Comparison of ENCODE assay signal across 8 cellular contexts in genomic region chr1:161225178-161225533, GRCh38. TPM values are rescaled to one million over a fixed set of nuclear protein-coding genes. Genes with fewer than 3 reads are reported as not detected.
DNase-seq lines count a peak whose midpoint lies in the region; ATAC-seq and TF ChIP-seq lines count a peak whose summit lies in the region.

No MANE protein-coding gene starts in this region.

- CTCF ChIA-PET in activated B cell treated with CpG ODN at 0.5 μM for 24 hours (lab: Charles Lee), result interaction anchor here (0.7 to 2.4 kb wide), 19 partner anchors 15 to 175 kb away, joined by 3 to 27 read pairs (median 8); partner anchors contain the start of genes ADAMTS4, NDUFS2, PPOX and SDHC

- TF ChIP-seq CTCF in activated B cell treated with CpG ODN at 0.5 μM for 24 hours (IDR thresholded peaks at IDR 0.05) (no peak), stomach (IDR thresholded peaks at IDR 0.05) (no peak)

- no peaks in the 10 kb centered on the region for H3K27me3 ChIP-seq in layer of hippocampus (ENCODE audit: control insufficient read depth, insufficient read depth, low read length)
- H3K27me3 ChIP-seq in stomach, result no peaks in the 10 kb centered on the region

- ATAC-seq in activated B cell treated with CpG ODN at 0.5 μM for 24 hours (ENCODE audit: low read depth), result no peak

- peaks cover 16 to 42% (median 29%) of the 10 kb centered on the region in 4 donors for H3K4me1 ChIP-seq in stomach

- POLR2A ChIA-PET in activated B cell treated with CpG ODN at 0.5 μM for 24 hours (lab: Charles Lee), result interaction anchor here (0.6 to 3.2 kb wide), 18 partner anchors 11 to 482 kb away, joined by 3 to 43 read pairs (median 6); partner anchors contain the start of genes ARHGAP30, B4GALT3, DEDD and FCRLA

- intact Hi-C loops in activated B cell treated with CpG ODN at 0.5 μM for 24 hours (cut with micrococcal nuclease), result loop anchor here (1.0 to 2.0 kb wide), 8 partner anchors 15 to 89 kb away; partner anchors contain the start of genes B4GALT3, NDUFS2, SDHC and USP21
- intact Hi-C loops in stomach (cut with DNase I; ENCODE audit: low total_unique reads), result loop anchor here (5.0 kb wide), 1 partner anchor 157 kb away; no protein-coding TSS in a partner anchor

- DNase-seq in NOMO-1 treated with DMSO at 0.1 percent for 48 hours (lab: John Stamatoyannopoulos, UW; ENCODE audit: unreplicated experiment) (peak; percentile 59), NOMO-1 (lab: John Stamatoyannopoulos, UW; ENCODE audit: unreplicated experiment in 2 of 2) (no peak), activated B cell treated with CpG ODN at 0.5 μM for 24 hours (no peak), stomach (no peak), NCI-H2081 treated with DMSO at 0.1 percent for 48 hours (lab: John Stamatoyannopoulos, UW) (no peak), middle frontal gyrus (ENCODE audit: extremely low spot score, low spot score) (no peak), NCI-H510A (lab: John Stamatoyannopoulos, UW) (no peak)

- H3K4me1 Mint-ChIP-seq in activated B cell treated with CpG ODN at 0.5 μM for 24 hours, result peaks cover 29% of the 10 kb centered on the region

- WGBS in stomach, 5 donors, result 67 to 78% (median 74%) methylated on average over 7 of the region's 7 CpGs

- no peak overlapping the region for H3K4me3 ChIP-seq in stomach

- no peak for TF ChIP-seq EP300 in stomach (IDR thresholded peaks at IDR 0.05)

- H3K27ac ChIP-seq in layer of hippocampus (ENCODE audit: low read depth, low read length), result peak overlapping the region; percentile 9
- H3K27ac ChIP-seq in stomach, result peak overlapping the region in 4 of 5 donors; percentile 54 to 79 (median 74)

- H3K27me3 Mint-ChIP-seq in activated B cell treated with CpG ODN at 0.5 μM for 24 hours, result peaks cover 28% of the 10 kb centered on the region

- H3K36me3 ChIP-seq in stomach, result peaks cover 20 to 27% (median 22%) of the 10 kb centered on the region in 4 donors

- peak overlapping the region; percentile 99 for H3K4me3 Mint-ChIP-seq in activated B cell treated with CpG ODN at 0.5 μM for 24 hours

- H3K27ac Mint-ChIP-seq in activated B cell treated with CpG ODN at 0.5 μM for 24 hours, result peak overlapping the region; percentile 93

- H3K36me3 Mint-ChIP-seq in activated B cell treated with CpG ODN at 0.5 μM for 24 hours (ENCODE audit: low read depth), result peaks cover 24% of the 10 kb centered on the region

- TF ChIP-seq POLR2A in stomach (IDR thresholded peaks at IDR 0.05), result no peak

- no peaks in the 10 kb centered on the region for H3K9me3 Mint-ChIP-seq in activated B cell treated with CpG ODN at 0.5 μM for 24 hours

- H3K9me3 ChIP-seq in stomach, result no peaks in the 10 kb centered on the region

RNA-seq across cellular contexts. Expression of gene TOMM40L, which starts 0.7 kb away (rescaled TPM):
- total RNA-seq in activated B cell treated with CpG ODN at 0.5 μM for 24 hours (11.7 and 12.4 TPM in 2 replicates), stomach (1 to 10 TPM in 4 of 5 donors, under 1 TPM in 1; 0.58 to 7.3 (median 5.8) TPM)
- 1 to 10 TPM; 7.9 to 9.9 (median 9.8) TPM for polyA plus RNA-seq in stomach

RNA-seq across cellular contexts. Expression of gene APOA2, which starts 1.7 kb away (rescaled TPM):
- total RNA-seq in activated B cell treated with CpG ODN at 0.5 μM for 24 hours (not detected in 2 replicates), stomach (1 to 10 TPM in 1 of 5 donors, not detected in 4; 5.3 TPM)
- polyA plus RNA-seq in stomach, result not detected

RNA-seq across cellular contexts. Expression of gene FCER1G, which starts 10.1 kb away (rescaled TPM):
- total RNA-seq in activated B cell treated with CpG ODN at 0.5 μM for 24 hours, result 0.60 and 0.69 TPM in 2 replicates
- 10 to 100 TPM in 2 of 5 donors, 1 to 10 TPM in 2, not detected in 1; 1.4 to 27.0 (median 7.4) TPM for total RNA-seq in stomach
- polyA plus RNA-seq in stomach, result 100 to 1,000 TPM in 1 of 3 donors, 10 to 100 TPM in 2; 35.4 to 101 (median 50.6) TPM

RNA-seq across cellular contexts. Expression of gene NR1I3, which starts 12.8 kb away (rescaled TPM):
- total RNA-seq in activated B cell treated with CpG ODN at 0.5 μM for 24 hours (0.15 TPM in 1 of 2 replicates, not detected in the other), stomach (under 1 TPM in 1 of 5 donors, not detected in 4; 0.55 TPM)
- polyA plus RNA-seq in stomach, result not detected

RNA-seq across cellular contexts. Expression of gene NDUFS2, which starts 23.0 kb away (rescaled TPM):
- total RNA-seq in activated B cell treated with CpG ODN at 0.5 μM for 24 hours (69.1 and 73.9 TPM in 2 replicates), stomach (100 to 1,000 TPM in 2 of 5 donors, 10 to 100 TPM in 2, 1 to 10 TPM in 1; 9.9 to 165 (median 85.7) TPM)
- 10 to 100 TPM; 55.6 to 83.4 (median 81.9) TPM for polyA plus RNA-seq in stomach
